8 cellular contexts compared by ENCODE assay signal in the genomic region with DNA sequence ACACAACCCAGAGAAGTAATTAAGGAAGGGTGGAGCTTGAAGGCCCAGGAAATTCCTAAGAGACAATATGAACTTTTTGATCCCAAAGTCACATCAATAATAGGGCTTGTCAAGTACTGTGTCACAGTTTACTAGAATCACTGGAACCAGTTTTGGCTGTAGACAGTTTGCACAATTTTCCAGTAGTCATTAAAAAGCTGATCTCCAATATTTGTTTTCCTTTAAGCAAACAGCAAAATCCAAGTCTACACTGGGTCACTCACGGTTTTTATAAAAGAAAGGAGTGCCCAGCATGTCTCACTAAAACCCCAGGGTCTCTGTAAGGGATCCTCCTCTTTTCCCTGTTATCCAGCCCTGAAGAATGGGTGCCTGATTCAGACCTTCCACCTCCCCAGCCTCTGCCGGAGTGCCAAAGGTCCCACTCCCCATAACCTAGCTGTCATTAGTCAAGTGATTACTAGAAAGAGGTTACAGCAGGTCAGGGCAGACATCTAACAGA. TPM values are rescaled to one million over a fixed set of nuclear protein-coding genes. Genes with fewer than 3 reads are reported as not detected.
DNase-seq lines count a peak whose midpoint lies in the region; ATAC-seq and TF ChIP-seq lines count a peak whose summit lies in the region.

No MANE protein-coding gene starts in this region.

- WGBS in endodermal cell (ENCODE audit: insufficient coverage in 1 of 2, insufficient read length in 1 of 2), 2 experiments, result 5 to 8% methylated on average over 2 of the region's 2 CpGs

- TF ChIP-seq CTCF in C4-2B (conservative IDR thresholded peaks at IDR 0.05) (no peak), NB4 (IDR thresholded peaks at IDR 0.05; ENCODE audit: low read depth, low read length) (no peak), endodermal cell (conservative IDR thresholded peaks at IDR 0.05) (no peak)

- H3K36me3 ChIP-seq in endodermal cell (ENCODE audit: control insufficient read depth, insufficient read depth, low read length) (peaks cover 7% of the 10 kb centered on the region), neuron (ENCODE audit: insufficient read depth, low read length) (peaks cover 3% of the 10 kb centered on the region)

- peak overlapping the region; percentile 82 for H3K9ac ChIP-seq in endodermal cell (ENCODE audit: extremely low read depth, low read length, poor library complexity, severe bottlenecking)

- H3K36me3 Mint-ChIP-seq in endodermal cell (ENCODE audit: low read depth), result peaks cover 8% of the 10 kb centered on the region

- H3K27me3 ChIP-seq in endodermal cell (ENCODE audit: control insufficient read depth, insufficient read depth, low read length, poor library complexity, severe bottlenecking) (no peaks in the 10 kb centered on the region), neuron (ENCODE audit: insufficient read depth, low read length) (no peaks in the 10 kb centered on the region)

- TF ChIP-seq POLR2A in NB4 (IDR thresholded peaks at IDR 0.05; ENCODE audit: extremely low read depth, insufficient read length), result no peak

- H3K4me1 ChIP-seq in endodermal cell (ENCODE audit: control insufficient read depth, insufficient read depth, low read length), result no peaks in the 10 kb centered on the region
- H3K4me1 ChIP-seq in neuron (ENCODE audit: insufficient read depth, low read length), result peaks cover 5% of the 10 kb centered on the region

- H3K4me3 Mint-ChIP-seq in endodermal cell, result peak overlapping the region; percentile 79

- H3K9me3 ChIP-seq in endodermal cell (ENCODE audit: control insufficient read depth, low read length) (no peaks in the 10 kb centered on the region), neuron (ENCODE audit: low read length) (no peaks in the 10 kb centered on the region)

- ATAC-seq in GM21717 (IDR thresholded peaks at IDR 0.05; ENCODE audit: unreplicated experiment) (no peak), HG03460 (IDR thresholded peaks at IDR 0.05; ENCODE audit: unreplicated experiment) (no peak)

- no peaks in the 10 kb centered on the region for H3K27me3 Mint-ChIP-seq in endodermal cell (ENCODE audit: insufficient read depth)

- DNase-seq in NB4 (ENCODE audit: low read depth) (no peak), endodermal cell (no peak), NCI-H526 (lab: John Stamatoyannopoulos, UW) (no peak), NK-92 (lab: John Stamatoyannopoulos, UW; ENCODE audit: unreplicated experiment) (no peak)

- H3K27ac ChIP-seq in C4-2B, result peak overlapping the region; percentile 89
- H3K27ac ChIP-seq in endodermal cell (ENCODE audit: low read depth, low read length), result peak overlapping the region; percentile 75

- peaks cover 7% of the 10 kb centered on the region for H3K4me1 Mint-ChIP-seq in endodermal cell

- H3K9me3 Mint-ChIP-seq in endodermal cell, result no peaks in the 10 kb centered on the region

- H3K4me3 ChIP-seq in NB4 (ENCODE audit: low read depth, low read length), result peak overlapping the region; percentile 94
- peak overlapping the region; percentile 93 for H3K4me3 ChIP-seq in endodermal cell (ENCODE audit: low read length)
- H3K4me3 ChIP-seq in neuron (ENCODE audit: low read length), result peak overlapping the region; percentile 63

- peak overlapping the region; percentile 95 for H3K27ac Mint-ChIP-seq in endodermal cell

- H2AFZ ChIP-seq in neuron (ENCODE audit: low read depth, low read length), result peak overlapping the region; percentile 92

RNA-seq across cellular contexts. Expression of gene SLC25A16, which starts 0.6 kb away (rescaled TPM):
- 10 to 100 TPM in 1 of 2 donors, 1 to 10 TPM in 1; 8.9 to 16.0 TPM for total RNA-seq in endodermal cell
- polyA plus RNA-seq in endodermal cell (2013, experiment 1 of 2), result 6.3 TPM
- polyA plus RNA-seq in endodermal cell (2013, experiment 2 of 2), result 5.3 TPM

RNA-seq across cellular contexts. Expression of gene TET1, which starts 33.5 kb away (rescaled TPM):
- 10 to 100 TPM; 50.8 to 60.5 TPM for total RNA-seq in endodermal cell
- 33.6 TPM for polyA plus RNA-seq in endodermal cell (2013, experiment 1 of 2)
- 34.4 TPM for polyA plus RNA-seq in endodermal cell (2013, experiment 2 of 2)

RNA-seq across cellular contexts. Expression of gene DNA2, which starts 54.9 kb away (rescaled TPM):
- 10 to 100 TPM; 37.3 to 64.6 TPM for total RNA-seq in endodermal cell
- polyA plus RNA-seq in endodermal cell (2013, experiment 1 of 2), result 24.6 TPM
- 24.6 TPM for polyA plus RNA-seq in endodermal cell (2013, experiment 2 of 2)
